ENCODE assay signal across 26 cellular contexts in the genomic region with DNA sequence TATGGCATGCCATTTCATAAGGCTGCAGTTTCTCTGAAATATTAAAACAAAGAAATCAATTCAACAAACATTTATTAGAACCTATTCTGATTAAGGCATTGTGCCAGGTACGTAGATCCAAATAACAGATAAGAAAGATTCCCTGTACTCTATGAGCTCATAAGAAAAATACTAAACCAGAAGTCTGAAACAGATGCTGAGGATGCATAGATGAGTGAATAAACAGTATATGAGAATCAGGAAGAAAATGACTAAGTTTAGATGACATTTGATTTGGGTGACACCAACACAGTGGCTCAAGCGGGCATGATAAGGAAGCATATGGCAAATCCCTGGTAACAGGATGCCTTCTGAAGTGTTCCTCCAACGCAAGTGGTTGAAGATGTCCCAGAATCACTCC.
"Had no signal": no experiment of that assay in that cellular context is flagged by ENCODE, and none has a peak within 500 bp of the region (broad histone marks: within the 10 kb centered on the region; RNA-seq: fewer than 3 reads in every experiment).

No MANE protein-coding gene starts in this region.

- H3K4me1 Mint-ChIP-seq: activated CD4-positive, alpha-beta T cell treated with anti-CD3 and anti-CD28 coated beads, Interleukin-2, amount 10 ng/mL, durations not matched to agents 24 days and 14 days had no signal

- DNase-seq: activated CD4-positive, alpha-beta T cell treated with anti-CD3 and anti-CD28 coated beads, Interleukin-2, amount 10 ng/mL, durations not matched to agents 24 days and 14 days; activated CD4-positive, alpha-beta T cell treated with anti-CD3 and anti-CD28 coated beads, Interleukin-2, amount 50 U/mL, for 4 hours; activated CD8-positive, alpha-beta T cell treated with anti-CD3 and anti-CD28 coated beads for 36 hours; activated gamma-delta T cell; activated naive CD4-positive, alpha-beta T cell treated with anti-CD3 and anti-CD28 coated beads for 36 hours; activated T-cell treated with anti-CD3 and anti-CD28 coated beads, Interleukin-2, amount 50 U/mL, for 1 hour; activated T-cell treated with anti-CD3 and anti-CD28 coated beads, Interleukin-2, amount 50 U/mL, for 72 hours; adrenal gland; body of pancreas; caudate nucleus; NCI-H1105; NCI-H1417 treated with DMSO at 0.1 percent for 48 hours; NCI-H187 treated with DMSO at 0.1 percent for 48 hours; NCI-H2081; NCI-H345; NCI-H524 treated with DMSO at 0.1 percent for 48 hours; SHP77; SJCRH30; T-cell; T-helper 17 cell had no signal

- H3K9me3 Mint-ChIP-seq: activated CD4-positive, alpha-beta T cell treated with anti-CD3 and anti-CD28 coated beads, Interleukin-2, amount 10 ng/mL, durations not matched to agents 24 days and 14 days; activated CD8-positive, alpha-beta T cell treated with anti-CD3 and anti-CD28 coated beads for 36 hours; activated naive CD4-positive, alpha-beta T cell treated with anti-CD3 and anti-CD28 coated beads for 36 hours; activated naive CD4-positive, alpha-beta T cell treated with anti-CD3 and anti-CD28 coated beads, Interleukin-2, amount 50 U/mL, for 72 hours; activated T-cell treated with anti-CD3 and anti-CD28 coated beads, Interleukin-2, amount 50 U/mL, for 72 hours; activated T-helper 2 cell treated with anti-CD3 and anti-CD28 coated beads, Interferon-gamma antibody, Interleukin-2, Interleukin-4, amounts not matched to agents 10 μg/mL and 5 μg/mL and 100 μg/mL, durations not matched to agents 14 hours and 24 hours and 36 hours; T-cell had no signal

- FAIRE-seq: astrocyte, bronchial epithelial cell had no signal

- H3K27ac ChIP-seq: adrenal gland, body of pancreas, KMS-11, SJCRH30, SK-N-MC had no signal

- H3K36me3 Mint-ChIP-seq: activated naive CD4-positive, alpha-beta T cell treated with anti-CD3 and anti-CD28 coated beads, Interleukin-2, amount 50 U/mL, for 72 hours; T-cell had no signal

- H3K27ac Mint-ChIP-seq: activated CD4-positive, alpha-beta T cell treated with anti-CD3 and anti-CD28 coated beads, Interleukin-2, amount 10 ng/mL, durations not matched to agents 24 days and 14 days; activated CD8-positive, alpha-beta T cell treated with anti-CD3 and anti-CD28 coated beads for 36 hours; activated naive CD4-positive, alpha-beta T cell treated with anti-CD3 and anti-CD28 coated beads for 36 hours; activated naive CD4-positive, alpha-beta T cell treated with anti-CD3 and anti-CD28 coated beads, Interleukin-2, amount 50 U/mL, for 72 hours; activated T-cell treated with anti-CD3 and anti-CD28 coated beads, Interleukin-2, amount 50 U/mL, for 72 hours; activated T-helper 2 cell treated with anti-CD3 and anti-CD28 coated beads, Interferon-gamma antibody, Interleukin-2, Interleukin-4, amounts not matched to agents 10 μg/mL and 5 μg/mL and 100 μg/mL, durations not matched to agents 14 hours and 24 hours and 36 hours; T-cell; T-helper 17 cell had no signal

- H3K4me3 Mint-ChIP-seq: activated CD4-positive, alpha-beta T cell treated with anti-CD3 and anti-CD28 coated beads, Interleukin-2, amount 10 ng/mL, durations not matched to agents 24 days and 14 days; activated CD8-positive, alpha-beta T cell treated with anti-CD3 and anti-CD28 coated beads for 36 hours; activated naive CD4-positive, alpha-beta T cell treated with anti-CD3 and anti-CD28 coated beads for 36 hours; activated T-cell treated with anti-CD3 and anti-CD28 coated beads, Interleukin-2, amount 50 U/mL, for 72 hours; T-cell; T-helper 17 cell had no signal

- H3K27me3 Mint-ChIP-seq: activated CD4-positive, alpha-beta T cell treated with anti-CD3 and anti-CD28 coated beads, Interleukin-2, amount 10 ng/mL, durations not matched to agents 24 days and 14 days; activated CD8-positive, alpha-beta T cell treated with anti-CD3 and anti-CD28 coated beads for 36 hours; T-cell had no signal
